In the genomic region with DNA sequence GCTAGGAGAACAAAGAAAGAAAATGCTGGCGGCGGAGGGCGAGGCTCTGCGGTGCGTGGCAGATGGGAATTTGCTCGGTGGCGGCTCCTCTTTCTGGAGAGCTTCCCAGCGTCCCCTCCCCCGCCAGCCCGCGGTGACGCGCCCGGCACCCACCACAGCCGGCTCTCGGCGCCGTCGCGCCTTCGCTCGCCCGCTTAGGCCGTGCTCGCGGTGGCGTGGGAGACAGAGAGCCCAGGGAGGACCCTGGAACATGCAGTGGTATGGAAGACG, we compare ENCODE assay signal across 8 cellular contexts. TPM values are rescaled to one million over a fixed set of nuclear protein-coding genes. Genes with fewer than 3 reads are reported as not detected.
A peak's percentile ranks its signal among the peaks of the same experiment; 100 is the strongest.
DNase-seq lines count a peak whose midpoint lies in the region; ATAC-seq, FAIRE-seq and TF ChIP-seq lines count a peak whose summit lies in the region.

No MANE protein-coding gene starts in this region.

- H4K8ac ChIP-seq in H1 (ENCODE audit: extremely low read depth, insufficient read depth, low read length), result no peak overlapping the region

- H2AFZ ChIP-seq in H1 (ENCODE audit: low read length), result peak overlapping the region; percentile 37; the same call in 1 of the 2 replicates

- no peak for TF ChIP-seq EP300 in H1 (IDR thresholded peaks at IDR 0.05; ENCODE audit: borderline replicate concordance in 1 of 2, low read depth in 2 of 2, low read length in 2 of 2)

- H3K56ac ChIP-seq in H1 (replicated peaks; ENCODE audit: insufficient read length, low read depth, low read length), result no peak overlapping the region

- H2BK15ac ChIP-seq in H1 (ENCODE audit: low read length), result no peak overlapping the region

- peak overlapping the region; percentile 44 for H3K4ac ChIP-seq in H1 (replicated peaks; ENCODE audit: insufficient read length, low read depth, low read length)

- DNase-seq in AG04450 (ENCODE audit: low read depth, low spot score) (no peak), HK-2 (ENCODE audit: unreplicated experiment) (peak; percentile 76), H1 (ENCODE audit: low read depth in 1 of 2, low spot score in 2 of 2) (peak in 1 of 2 experiments; percentile 69), lung microvascular endothelial cell (ENCODE audit: low read depth in 2 of 2) (peak; percentile 45 to 47), H54 (ENCODE audit: insufficient read length, low spot score) (no peak)
- peak; percentile 17 to 32 for DNase-seq in stimulated activated CD8-positive, alpha-beta memory T cell treated with anti-CD3 and anti-CD28 coated beads, Interleukin-2, amount 100 ng/mL, for 48 hours (ENCODE audit: low read depth in 2 of 2)

- CTCF ChIA-PET in AG04450 (lab: Charles Lee), result interaction anchor here (0.6 kb wide), 1 partner anchor 10 kb away, joined by 7 read pairs; no protein-coding TSS in a partner anchor
- CTCF ChIA-PET in H1 (lab: Charles Lee; ENCODE audit: partially characterized antibody), result interaction anchor here (0.7 to 1.4 kb wide), 2 partner anchors 19 to 68 kb away, joined by 3 to 6 read pairs; no protein-coding TSS in a partner anchor

- H3K27me3 ChIP-seq in AG04450 (ENCODE audit: control insufficient read depth, insufficient read depth, low read length), result peaks cover 6% of the 10 kb centered on the region
- H3K27me3 ChIP-seq in H1 (replicated peaks in 1 of 4; ENCODE audit: control insufficient read depth in 3 of 4, extremely low read depth in 1 of 4, insufficient read depth in 3 of 4, low read length in 3 of 4), result peaks cover 0 to 7% (median 1%) of the 10 kb centered on the region in 4 experiments; a peak in 3 of 7 replicates

- H3K23me2 ChIP-seq in H1 (ENCODE audit: low read depth, low read length), result peaks cover 14% of the 10 kb centered on the region

- H3K4me3 ChIP-seq in AG04450 (ENCODE audit: low read depth, low read length) (peak overlapping the region; percentile 79), H1 (ENCODE audit: extremely low read depth in 1 of 4, insufficient read depth in 2 of 4, low read depth in 3 of 4, low read length in 4 of 4) (peak overlapping the region; percentile 71 to 93 (median 80))

- H3K4me2 ChIP-seq in H1 (ENCODE audit: insufficient read depth in 1 of 2, low read depth in 2 of 2, low read length in 2 of 2), result peak overlapping the region; percentile 69 to 78

- peak overlapping the region; percentile 59 for H4K91ac ChIP-seq in H1 (replicated peaks; ENCODE audit: insufficient read length, low read length)

- H2BK12ac ChIP-seq in H1 (ENCODE audit: low read depth, low read length), result peak overlapping the region; percentile 72; the same call in 1 of the 2 replicates

- H3K23ac ChIP-seq in H1 (ENCODE audit: insufficient read length), result no peak overlapping the region

- POLR2A ChIA-PET in AG04450 (lab: Yijun Ruan, JAX), result interaction anchor here (0.6 to 1.9 kb wide), 3 partner anchors 8 to 355 kb away, joined by 3 to 12 read pairs (median 9); no protein-coding TSS in a partner anchor
- POLR2A ChIA-PET in H1 (lab: Charles Lee; ENCODE audit: partially characterized antibody), result interaction anchor here (1.0 kb wide), 2 partner anchors 21 to 37 kb away, joined by 3 read pairs; no protein-coding TSS in a partner anchor

- H2AK5ac ChIP-seq in H1 (ENCODE audit: low read depth, low read length), result no peak overlapping the region

- ATAC-seq in GM18868 (IDR thresholded peaks at IDR 0.05; ENCODE audit: unreplicated experiment), result peak; percentile 11

- H4K5ac ChIP-seq in H1 (ENCODE audit: insufficient read length, low read depth, low read length), result no peak overlapping the region

- H3K18ac ChIP-seq in H1 (ENCODE audit: extremely low read depth, low read length), result peak overlapping the region; percentile 71; the same call in 1 of the 2 replicates

- no peaks in the 10 kb centered on the region for H3K79me1 ChIP-seq in H1 (ENCODE audit: low read depth, low read length)

- no peak for FAIRE-seq in H1 (lab: Jason Lieb, UNC)
- no peak for FAIRE-seq in H54 (lab: Jason Lieb, UNC)

- peaks cover 0 to 12% of the 10 kb centered on the region in 2 experiments; a peak in 1 of 4 replicates for H3K79me2 ChIP-seq in H1 (ENCODE audit: control insufficient read depth in 1 of 2, insufficient read depth in 2 of 2, low read length in 2 of 2)

- H3K9me3 ChIP-seq in AG04450 (ENCODE audit: control insufficient read depth, insufficient read depth, low read length) (no peaks in the 10 kb centered on the region; the same call in 1 of the 2 replicates), H1 (ENCODE audit: insufficient read depth in 2 of 2, low read depth in 1 of 2, low read length in 1 of 2) (no peaks in the 10 kb centered on the region)

- TF ChIP-seq CTCF in AG04450 (IDR thresholded peaks at IDR 0.05; ENCODE audit: low read depth, low read length), result no peak
- no peak for TF ChIP-seq CTCF in VCaP (conservative IDR thresholded peaks at IDR 0.05)
- TF ChIP-seq CTCF in H1 (IDR thresholded peaks at IDR 0.05; ENCODE audit: control extremely low read depth in 1 of 3, insufficient read depth in 1 of 3, low read depth in 1 of 3, low read length in 3 of 3), result no peak

- peak overlapping the region in 3 of 4 experiments; percentile 29 to 32 (median 29); a peak in 5 of 7 replicates for H3K9ac ChIP-seq in H1 (replicated peaks in 1 of 4; ENCODE audit: extremely low read depth in 1 of 4, low read depth in 3 of 4, low read length in 3 of 4)

- no peak overlapping the region for H2BK20ac ChIP-seq in H1 (ENCODE audit: low read length)

- TF ChIP-seq RAD21 in H1 (IDR thresholded peaks at IDR 0.05 in 1 of 2, conservative IDR thresholded peaks at IDR 0.05 in 1 of 2; ENCODE audit: low read depth in 2 of 2, low read length in 2 of 2), result no peak

- H3K36me3 ChIP-seq in H1 (ENCODE audit: control insufficient read depth in 2 of 4, insufficient read depth in 4 of 4, low read length in 3 of 4), result no peaks in the 10 kb centered on the region

- no peak overlapping the region for H2BK5ac ChIP-seq in H1 (ENCODE audit: low read depth, low read length)

- TF ChIP-seq POLR2A in H1 (IDR thresholded peaks at IDR 0.05; ENCODE audit: control extremely low read depth in 1 of 2, low read depth in 2 of 2, low read length in 2 of 2), result no peak
- no peak for TF ChIP-seq POLR2A in H54 (IDR thresholded peaks at IDR 0.05; ENCODE audit: low read depth, low read length)

- peaks cover 0 to 2% of the 10 kb centered on the region in 2 experiments for H4K20me1 ChIP-seq in H1 (replicated peaks in 1 of 2; ENCODE audit: control insufficient read depth in 1 of 2, insufficient read depth in 2 of 2, low read length in 2 of 2)

- peaks cover 0 to 2% (median 0%) of the 10 kb centered on the region in 4 experiments; a peak in 4 of 7 replicates for H3K4me1 ChIP-seq in H1 (replicated peaks in 1 of 4; ENCODE audit: control insufficient read depth in 3 of 4, insufficient read depth in 4 of 4, low read length in 3 of 4)

- H3K27ac ChIP-seq in AG04450 (ENCODE audit: low read depth, low read length), result peak overlapping the region; percentile 92
- peak overlapping the region; percentile 91 for H3K27ac ChIP-seq in VCaP
- H3K27ac ChIP-seq in H1 (ENCODE audit: low read depth, low read length), result no peak overlapping the region

- H3K14ac ChIP-seq in H1 (ENCODE audit: insufficient read length), result no peak overlapping the region

- H2BK120ac ChIP-seq in H1 (replicated peaks; ENCODE audit: low read depth, low read length), result no peak overlapping the region

- 0% methylated on average over 24 of the region's 28 CpGs; no CpG with 5 or more reads in 1 of the 2 experiments for WGBS in H1 (ENCODE audit: extremely low coverage in 1 of 2, insufficient coverage in 1 of 2, insufficient read length in 1 of 2, insufficient replicate concordance in 2 of 2, low coverage in 1 of 2, low lambda C conversion rate in 2 of 2, missing lambda C conversion rate in 1 of 2), 2 experiments

TF ChIP-seq in H1, 55 proteins besides CTCF, POLR2A, EP300 and RAD21 (continues in another document):
- TF ChIP-seq POU5F1 (IDR thresholded peaks at IDR 0.05; ENCODE audit: low read depth, low read length) (no peak), SIX5 (IDR thresholded peaks at IDR 0.05; ENCODE audit: low read depth, low read length) (no peak), ASH2L (IDR thresholded peaks at IDR 0.05; ENCODE audit: low read length) (no peak), FOSL1 (IDR thresholded peaks at IDR 0.05; ENCODE audit: insufficient read depth, low read depth, low read length) (no peak), TAF7 (optimal IDR thresholded peaks at IDR 0.05; ENCODE audit: borderline replicate concordance, low read depth, low read length) (no peak), CHD2 (IDR thresholded peaks at IDR 0.05; ENCODE audit: low read length) (no peak), HDAC2 (IDR thresholded peaks at IDR 0.05; ENCODE audit: borderline replicate concordance in 1 of 2, low read depth in 2 of 2, low read length in 2 of 2) (no peak), SIRT6 (IDR thresholded peaks at IDR 0.05; ENCODE audit: low read length) (no peak), SUZ12 (IDR thresholded peaks at IDR 0.05; ENCODE audit: low read length) (no peak)
- TF ChIP-seq, protein P1, sequence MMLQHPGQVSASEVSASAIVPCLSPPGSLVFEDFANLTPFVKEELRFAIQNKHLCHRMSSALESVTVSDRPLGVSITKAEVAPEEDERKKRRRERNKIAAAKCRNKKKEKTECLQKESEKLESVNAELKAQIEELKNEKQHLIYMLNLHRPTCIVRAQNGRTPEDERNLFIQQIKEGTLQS (IDR thresholded peaks at IDR 0.05; ENCODE audit: insufficient read depth, low read depth, low read length), result no peak

RNA-seq across cellular contexts. Expression of gene CSGALNACT2, which starts 0.6 kb away (rescaled TPM):
- polyA plus RNA-seq in AG04450 (2011; rRNA removed) (16.5 and 23.0 TPM in 2 replicates), H1 (2011; rRNA removed) (1.8 and 2.6 TPM in 2 replicates)
- 9.4 and 13.5 TPM in 2 replicates for polyA minus RNA-seq in AG04450 (2011; rRNA and poly(A)+ RNA removed)
- total RNA-seq in H1 (2021; fragmentation: NEBNext Ultra II Directional; extraction: Animal tissue kit (Norgen Biotek cat#: 25700)), result 5.3 and 5.7 TPM in 2 replicates
- polyA plus RNA-seq in H1 (2011; cell fraction: cytosol; rRNA removed), result 3.2 TPM
- polyA plus RNA-seq in H1 (2011; cell fraction: nucleus; rRNA removed), result 1.9 TPM
- 2.4 to 4.0 TPM (median 2.7 TPM) in 4 replicates for polyA plus RNA-seq in H1 (2012, experiment 1 of 2)
- 0.38 TPM for polyA plus RNA-seq in H1 (2012, experiment 2 of 2)
- 5.4 TPM for polyA plus RNA-seq in H1 (2013, experiment 1 of 2)
- polyA plus RNA-seq in H1 (2013, experiment 2 of 2), result 5.1 TPM
- 3.4 and 4.1 TPM in 2 replicates for polyA minus RNA-seq in H1 (2011; rRNA and poly(A)+ RNA removed)
- 1.5 TPM for polyA minus RNA-seq in H1 (2011; cell fraction: cytosol; rRNA and poly(A)+ RNA removed)
- polyA minus RNA-seq in H1 (2011; cell fraction: nucleus; rRNA and poly(A)+ RNA removed), result 5.9 TPM
- 5.9 and 9.1 TPM in 2 replicates for total RNA-seq in lung microvascular endothelial cell

Comparison
In these comparisons a context has a peak if more than half of its experiments do, and no peak if none do; other contexts are left out.
1. DNase-seq: peak in HK-2 (single experiment), lung microvascular endothelial cell (2 of 2) and stimulated activated CD8-positive, alpha-beta memory T cell treated with anti-CD3 and anti-CD28 coated beads, Interleukin-2, amount 100 ng/mL, for 48 hours (2 of 2); none in AG04450 (single experiment) and H54 (single experiment).